1 cellular context compared by ENCODE assay signal in the genomic region with DNA sequence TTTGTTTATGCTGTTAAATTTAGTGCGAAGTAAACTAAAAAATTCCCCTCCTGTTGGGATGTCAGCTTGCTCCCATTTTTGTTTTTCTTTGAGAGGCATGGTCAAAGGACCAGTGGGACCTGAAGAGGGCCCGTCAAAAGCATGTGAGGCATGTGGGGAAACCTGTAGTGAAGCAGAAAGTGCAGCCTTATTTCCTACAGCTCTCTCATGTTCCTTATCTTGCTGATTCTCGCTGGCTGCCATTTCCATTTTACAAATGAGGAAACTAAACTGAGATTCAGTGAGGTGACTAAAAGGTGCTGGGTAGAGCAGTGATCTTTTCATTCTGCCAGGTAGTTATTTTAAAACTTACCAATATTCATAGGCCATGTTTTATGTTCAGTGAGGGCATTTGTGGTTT.
TF ChIP-seq lines count a peak whose summit lies in the region.

No MANE protein-coding gene starts in this region.

TF ChIP-seq in WTC11, 78 proteins besides CTCF, POLR2A, EP300 and RAD21 (continued from another document):
- TF ChIP-seq, protein P1, sequence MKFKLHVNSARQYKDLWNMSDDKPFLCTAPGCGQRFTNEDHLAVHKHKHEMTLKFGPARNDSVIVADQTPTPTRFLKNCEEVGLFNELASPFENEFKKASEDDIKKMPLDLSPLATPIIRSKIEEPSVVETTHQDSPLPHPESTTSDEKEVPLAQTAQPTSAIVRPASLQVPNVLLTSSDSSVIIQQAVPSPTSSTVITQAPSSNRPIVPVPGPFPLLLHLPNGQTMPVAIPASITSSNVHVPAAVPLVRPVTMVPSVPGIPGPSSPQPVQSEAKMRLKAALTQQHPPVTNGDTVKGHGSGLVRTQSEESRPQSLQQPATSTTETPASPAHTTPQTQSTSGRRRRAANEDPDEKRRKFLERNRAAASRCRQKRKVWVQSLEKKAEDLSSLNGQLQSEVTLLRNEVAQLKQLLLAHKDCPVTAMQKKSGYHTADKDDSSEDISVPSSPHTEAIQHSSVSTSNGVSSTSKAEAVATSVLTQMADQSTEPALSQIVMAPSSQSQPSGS (CRISPR knock-in tag; IDR thresholded peaks at IDR 0.05; ENCODE audit: borderline replicate concordance, low read depth), result no peak
- TF ChIP-seq ZNF396 (CRISPR knock-in tag; IDR thresholded peaks at IDR 0.05; ENCODE audit: borderline replicate concordance) (no peak), FOXP4 (CRISPR knock-in tag; IDR thresholded peaks at IDR 0.05) (no peak), MXD4 (CRISPR knock-in tag; IDR thresholded peaks at IDR 0.05; ENCODE audit: borderline replicate concordance) (no peak), TP53 (CRISPR knock-in tag; IDR thresholded peaks at IDR 0.05) (no peak), OVOL2 (CRISPR knock-in tag; IDR thresholded peaks at IDR 0.05; ENCODE audit: borderline replicate concordance) (no peak), IRF1 (CRISPR knock-in tag; IDR thresholded peaks at IDR 0.05) (no peak), IRF2 (CRISPR knock-in tag; IDR thresholded peaks at IDR 0.05; ENCODE audit: borderline replicate concordance, low read depth) (no peak)
